In the genomic region with DNA sequence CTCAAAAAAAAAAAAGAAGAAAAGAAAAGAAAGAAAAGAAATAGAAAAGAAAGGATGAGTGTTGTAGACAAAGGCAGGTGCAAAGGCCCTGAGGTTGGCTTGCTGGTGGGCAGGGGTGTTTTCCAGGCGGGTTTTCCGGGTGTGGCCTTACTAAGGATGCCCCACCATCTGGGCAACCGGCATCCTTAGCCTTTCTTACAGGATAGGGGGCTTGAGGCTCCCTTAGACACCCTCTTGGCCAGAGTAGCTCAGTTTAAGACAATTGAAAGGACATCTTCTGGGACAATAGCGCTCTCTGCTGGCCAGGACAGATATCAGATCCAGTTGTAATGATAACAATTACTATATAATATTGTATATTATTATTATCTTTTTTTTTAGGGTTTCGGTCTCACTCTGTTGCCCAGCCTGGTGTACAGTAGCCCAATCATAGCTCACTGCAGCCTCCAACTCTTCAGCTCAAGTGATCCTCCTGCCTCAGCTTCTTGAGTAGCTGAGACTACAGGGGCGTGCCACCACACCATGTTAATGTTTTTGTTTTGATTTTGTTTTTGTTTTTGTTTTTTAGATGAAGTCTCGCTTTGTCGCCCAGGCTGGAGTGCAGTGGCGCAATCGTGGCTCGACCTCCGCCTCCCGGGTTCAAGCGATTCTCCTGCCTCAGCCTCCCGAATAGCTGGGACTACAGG, we compare ENCODE assay signal across 7 cellular contexts. TPM values are rescaled to one million over a fixed set of nuclear protein-coding genes. Genes with fewer than 3 reads are reported as not detected.
DNase-seq lines count a peak whose midpoint lies in the region; ATAC-seq and TF ChIP-seq lines count a peak whose summit lies in the region.

No MANE protein-coding gene starts in this region.

- DNase-seq in GM10266 (ENCODE audit: extremely low spot score) (peak; percentile 71), NCI-H1092 (lab: John Stamatoyannopoulos, UW) (peak; percentile 15), T-helper 9 cell (peak; percentile 70), astrocyte of the cerebellum (ENCODE audit: low read depth) (peak; percentile 24), left lobe of liver (ENCODE audit: low spot score) (no peak)
- DNase-seq in stimulated activated CD8-positive, alpha-beta memory T cell treated with anti-CD3 and anti-CD28 coated beads, Interleukin-4, amount 100 ng/mL, for 48 hours, result peak; percentile 86

- H3K4me3 ChIP-seq in astrocyte of the cerebellum (ENCODE audit: low read depth, low read length), result no peak overlapping the region

- TF ChIP-seq CTCF in GM10266 (IDR thresholded peaks at IDR 0.05; ENCODE audit: control insufficient read depth, insufficient read depth, low read depth, missing control alignments), result peak; percentile 44
- peak; percentile 59 for TF ChIP-seq CTCF in astrocyte of the cerebellum (IDR thresholded peaks at IDR 0.05; ENCODE audit: low read depth, low read length, missing control alignments)

- ATAC-seq in left lobe of liver, result peak; percentile 15
- ATAC-seq in HG02840 (IDR thresholded peaks at IDR 0.05; ENCODE audit: low FRiP score, unreplicated experiment), result no peak

- in situ Hi-C loops in astrocyte of the cerebellum (cut with HindIII; ENCODE audit: low sequenced_read_pairs), result no loop called here

RNA-seq across cellular contexts. Expression of a gene that starts 1.4 kb away (rescaled TPM):
- total RNA-seq in left lobe of liver, result 33.2 TPM

RNA-seq across cellular contexts. Expression of a gene that starts 18.1 kb away (rescaled TPM):
- 64.8 TPM for total RNA-seq in left lobe of liver

RNA-seq across cellular contexts. Expression of a gene that starts 45.6 kb away (rescaled TPM):
- 57.1 TPM for total RNA-seq in left lobe of liver
